Comparison of ENCODE assay signal across 8 cellular contexts in genomic region chr1:167935252-167936067, GRCh38. TPM values are rescaled to one million over a fixed set of nuclear protein-coding genes. Genes with fewer than 3 reads are reported as not detected.
DNase-seq lines count a peak whose midpoint lies in the region; ATAC-seq and TF ChIP-seq lines count a peak whose summit lies in the region.

No MANE protein-coding gene starts in this region.

- intact Hi-C loops in left lung (cut with DNase I), result no loop called here

- H3K27me3 ChIP-seq in left lung, result no peaks in the 10 kb centered on the region

- TF ChIP-seq CTCF in left lung (IDR thresholded peaks at IDR 0.05), result no peak

- H3K9me3 ChIP-seq in left lung, result no peaks in the 10 kb centered on the region

- peak; percentile 1 for ATAC-seq in HG02610 (IDR thresholded peaks at IDR 0.05; ENCODE audit: unreplicated experiment)
- peak; percentile 6 for ATAC-seq in left lung

- peak overlapping the region; percentile 71 to 90 for H3K4me3 ChIP-seq in left lung

- DNase-seq in activated T-cell treated with anti-CD3 and anti-CD28 coated beads for 1 hour (ENCODE audit: low read depth), result peak; percentile 11
- DNase-seq in activated T-cell treated with anti-CD3 and anti-CD28 coated beads, Interleukin-2, amount 50 U/mL, for 1 hour, result no peak
- DNase-seq in NAMALWA (ENCODE audit: low spot score), result peak; percentile 76
- DNase-seq in T1000 (lab: John Stamatoyannopoulos, UW), result peak; percentile 9
- DNase-seq in cerebellar cortex (ENCODE audit: low spot score), result peak; percentile 66
- peak in 1 of 2 donors; percentile 38 for DNase-seq in left lung
- peak in 2 of 3 experiments; percentile 2 to 19 for DNase-seq in stimulated activated CD4-positive, alpha-beta T cell treated with anti-CD3 and anti-CD28 coated beads, TNF-alpha, amount 100 ng/mL, for 24 hours (ENCODE audit: low read depth in 3 of 3)

- no peaks in the 10 kb centered on the region for H3K36me3 ChIP-seq in left lung

- H3K4me1 ChIP-seq in left lung, result peaks cover 0 to 49% of the 10 kb centered on the region in 2 donors

- peak overlapping the region; percentile 98 for H3K27ac ChIP-seq in left lung

RNA-seq across cellular contexts. Expression of gene DCAF6, which starts 1.0 kb away (rescaled TPM):
- total RNA-seq in left lung, result 10 to 100 TPM; 39.7 to 43.1 TPM

RNA-seq across cellular contexts. Expression of gene MPC2, which starts 1.4 kb away (rescaled TPM):
- total RNA-seq in left lung, result 10 to 100 TPM; 51.8 to 54.0 TPM

RNA-seq across cellular contexts. Expression of gene ADCY10, which starts 21.5 kb away (rescaled TPM):
- under 1 TPM in 1 of 2 donors, not detected in 1; 0.37 TPM for total RNA-seq in left lung
